Comparison of ENCODE assay signal across 21 cellular contexts in the genomic region with DNA sequence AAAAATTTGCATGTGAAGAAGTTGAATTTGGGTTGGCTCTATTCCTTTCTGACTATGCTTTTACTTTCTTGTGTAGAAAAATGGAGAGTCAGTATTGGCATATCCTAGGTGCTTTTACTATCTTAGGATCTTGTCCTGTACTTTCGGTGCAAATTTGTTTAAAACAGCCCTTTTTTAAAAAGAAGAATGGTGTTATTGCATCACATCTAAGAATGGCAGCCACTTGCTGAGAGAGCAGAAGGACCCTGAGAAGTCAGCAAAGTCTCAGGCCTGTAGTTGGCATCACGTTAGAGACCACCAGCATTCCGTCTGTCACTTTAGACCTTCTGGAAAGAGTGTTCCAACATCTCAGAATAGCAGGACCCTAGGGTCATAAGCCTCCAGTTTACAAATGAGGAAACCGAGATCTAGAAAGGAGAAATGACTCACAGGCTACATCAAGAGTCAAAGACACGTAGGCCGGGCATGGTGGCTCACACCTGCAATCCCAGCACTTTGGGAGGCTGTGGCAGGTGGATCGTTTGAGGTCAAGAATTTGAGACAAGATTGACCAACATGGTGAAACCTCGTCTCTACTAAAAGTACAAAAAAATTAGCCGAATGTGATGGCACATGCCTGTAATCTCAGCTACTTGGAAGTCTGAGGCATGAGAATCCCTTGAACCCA. TPM values are rescaled to one million over a fixed set of nuclear protein-coding genes. Genes with fewer than 3 reads are reported as not detected.
DNase-seq lines count a peak whose midpoint lies in the region; ATAC-seq and TF ChIP-seq lines count a peak whose summit lies in the region.
"Had no signal": no experiment of that assay in that cellular context is flagged by ENCODE, and none has a peak within 500 bp of the region (broad histone marks: within the 10 kb centered on the region; RNA-seq: fewer than 3 reads in every experiment).

No MANE protein-coding gene starts in this region.

- ATAC-seq in GM23338, result no peak
- peak; percentile 32 for ATAC-seq in activated T-helper 17 cell treated with anti-CD3 and anti-CD28 coated beads, Interleukin-2, amount 50 U/mL, for 72 hours (replicated peaks)
- no peak for ATAC-seq in activated CD8-positive, alpha-beta memory T cell treated with anti-CD3 and anti-CD28 coated beads, Interleukin-2, amount 10 ng/mL, durations not matched to agents 7 days and 5 days
- ATAC-seq: K562, Panc1 had no signal

- TF ChIP-seq CTCF in GM23338 (conservative IDR thresholded peaks at IDR 0.05; ENCODE audit: low read depth in 2 of 2) (no peak), mesothelial cell of epicardium (IDR thresholded peaks at IDR 0.05; ENCODE audit: unreplicated experiment) (no peak), type B pancreatic cell (conservative IDR thresholded peaks at IDR 0.05) (no peak), coronary artery (IDR thresholded peaks at IDR 0.05) (no peak)

- no peaks in the 10 kb centered on the region for H3K27me3 ChIP-seq in GM23338 (ENCODE audit: insufficient read depth)
- H3K27me3 ChIP-seq: BLaER1, MG63 had no signal

- H3K9me2 ChIP-seq in GM23338 (ENCODE audit: insufficient read depth), result no peaks in the 10 kb centered on the region
- H3K9me2 ChIP-seq: SK-N-SH had no signal

- no peaks in the 10 kb centered on the region for H3F3A ChIP-seq in GM23338 (replicated peaks; ENCODE audit: low read depth)

- H3K27ac Mint-ChIP-seq in GM23338 (no peak overlapping the region), mesothelial cell of epicardium (peak overlapping the region; percentile 77), type B pancreatic cell (peak overlapping the region; percentile 25)
- H3K27ac Mint-ChIP-seq in activated T-helper 17 cell treated with anti-CD3 and anti-CD28 coated beads, Interleukin-2, amount 50 U/mL, for 72 hours, result no peak overlapping the region
- H3K27ac Mint-ChIP-seq in activated CD8-positive, alpha-beta memory T cell treated with anti-CD3 and anti-CD28 coated beads, Interleukin-2, amount 10 ng/mL, durations not matched to agents 7 days and 5 days, result no peak overlapping the region
- H3K27ac Mint-ChIP-seq: CD4-positive, alpha-beta T cell had no signal

- no peak overlapping the region for H3K4me3 ChIP-seq in GM23338
- no peak overlapping the region for H3K4me3 ChIP-seq in coronary artery
- H3K4me3 ChIP-seq: BLaER1, K562, MG63 had no signal

- H3K36me3 Mint-ChIP-seq in GM23338 (ENCODE audit: low read depth) (peaks cover 50% of the 10 kb centered on the region), mesothelial cell of epicardium (peaks cover 13% of the 10 kb centered on the region), type B pancreatic cell (peaks cover 25% of the 10 kb centered on the region)
- no peaks in the 10 kb centered on the region for H3K36me3 Mint-ChIP-seq in activated T-helper 17 cell treated with anti-CD3 and anti-CD28 coated beads, Interleukin-2, amount 50 U/mL, for 72 hours (ENCODE audit: low read depth)
- H3K36me3 Mint-ChIP-seq in activated CD8-positive, alpha-beta memory T cell treated with anti-CD3 and anti-CD28 coated beads, Interleukin-2, amount 10 ng/mL, durations not matched to agents 7 days and 5 days, result peaks cover 36% of the 10 kb centered on the region

- H2AFZ ChIP-seq in GM23338, result no peak overlapping the region

- H3K4me3 Mint-ChIP-seq in GM23338 (no peak overlapping the region), mesothelial cell of epicardium (no peak overlapping the region), type B pancreatic cell (no peak overlapping the region)
- no peak overlapping the region for H3K4me3 Mint-ChIP-seq in activated T-helper 17 cell treated with anti-CD3 and anti-CD28 coated beads, Interleukin-2, amount 50 U/mL, for 72 hours
- no peak overlapping the region for H3K4me3 Mint-ChIP-seq in activated CD8-positive, alpha-beta memory T cell treated with anti-CD3 and anti-CD28 coated beads, Interleukin-2, amount 10 ng/mL, durations not matched to agents 7 days and 5 days
- H3K4me3 Mint-ChIP-seq: CD4-positive, alpha-beta T cell had no signal

- H3K9me3 Mint-ChIP-seq in GM23338 (peaks cover 2% of the 10 kb centered on the region; the same call in 2 of the 3 replicates), mesothelial cell of epicardium (peaks cover 10% of the 10 kb centered on the region), type B pancreatic cell (no peaks in the 10 kb centered on the region)
- H3K9me3 Mint-ChIP-seq in activated T-helper 17 cell treated with anti-CD3 and anti-CD28 coated beads, Interleukin-2, amount 50 U/mL, for 72 hours, result no peaks in the 10 kb centered on the region
- peaks cover 3% of the 10 kb centered on the region for H3K9me3 Mint-ChIP-seq in activated CD8-positive, alpha-beta memory T cell treated with anti-CD3 and anti-CD28 coated beads, Interleukin-2, amount 10 ng/mL, durations not matched to agents 7 days and 5 days (ENCODE audit: low read depth)
- H3K9me3 Mint-ChIP-seq: CD4-positive, alpha-beta T cell had no signal

- H3K4me2 ChIP-seq in GM23338, result no peak overlapping the region
- H3K4me2 ChIP-seq: SK-N-SH had no signal

- CTCF ChIA-PET in activated CD8-positive, alpha-beta memory T cell treated with anti-CD3 and anti-CD28 coated beads, Interleukin-2, amount 10 ng/mL, durations not matched to agents 7 days and 5 days (lab: Charles Lee), result no interaction called here

- no peaks in the 10 kb centered on the region for H4K20me1 ChIP-seq in GM23338 (replicated peaks; ENCODE audit: insufficient read depth)
- H4K20me1 ChIP-seq: BLaER1 had no signal

- DNase-seq in GM23338 (ENCODE audit: low spot score) (no peak), mesothelial cell of epicardium (ENCODE audit: low spot score in 2 of 2, unreplicated experiment in 2 of 2) (no peak), type B pancreatic cell (ENCODE audit: extremely low spot score, unreplicated experiment) (no peak), coronary artery (ENCODE audit: low spot score) (no peak), SW 1271 (lab: John Stamatoyannopoulos, UW) (no peak)
- no peak for DNase-seq in activated CD8-positive, alpha-beta memory T cell treated with anti-CD3 and anti-CD28 coated beads, Interleukin-2, amount 10 ng/mL, durations not matched to agents 7 days and 5 days
- DNase-seq: CD4-positive, alpha-beta T cell; DMS153; MG63; NCI-H1092; NCI-H1436 treated with DMSO at 0.1 percent for 48 hours; NCI-H2029; NCI-H2227 treated with DMSO at 0.1 percent for 48 hours; NCI-H510A; SIG-M5; SK-N-SH had no signal

- H3K79me2 ChIP-seq in GM23338 (replicated peaks; ENCODE audit: insufficient read depth), result peaks cover 98% of the 10 kb centered on the region

- peaks cover 68% of the 10 kb centered on the region for H3K4me1 Mint-ChIP-seq in GM23338
- H3K4me1 Mint-ChIP-seq in activated T-helper 17 cell treated with anti-CD3 and anti-CD28 coated beads, Interleukin-2, amount 50 U/mL, for 72 hours, result no peaks in the 10 kb centered on the region
- H3K4me1 Mint-ChIP-seq in mesothelial cell of epicardium, result peaks cover 72% of the 10 kb centered on the region
- H3K4me1 Mint-ChIP-seq in type B pancreatic cell (ENCODE audit: unreplicated experiment), result peaks cover 45% of the 10 kb centered on the region
- peaks cover 5% of the 10 kb centered on the region for H3K4me1 Mint-ChIP-seq in activated CD8-positive, alpha-beta memory T cell treated with anti-CD3 and anti-CD28 coated beads, Interleukin-2, amount 10 ng/mL, durations not matched to agents 7 days and 5 days

- H3K27ac ChIP-seq in GM23338 (ENCODE audit: low read depth) (0 out of 2 replicates have a peak overlapping the region, but pooled peaks have one; percentile 27), coronary artery (peak overlapping the region in 1 of 2 donors; percentile 10)
- H3K27ac ChIP-seq: BLaER1 had no signal

- H3K4me1 ChIP-seq in GM23338 (ENCODE audit: insufficient read depth), result peaks cover 40% of the 10 kb centered on the region

- H3K27me3 Mint-ChIP-seq in GM23338 (ENCODE audit: insufficient read depth, low read depth, poor library complexity) (peaks cover 5% of the 10 kb centered on the region), mesothelial cell of epicardium (ENCODE audit: low read depth) (no peaks in the 10 kb centered on the region), type B pancreatic cell (no peaks in the 10 kb centered on the region)
- no peaks in the 10 kb centered on the region for H3K27me3 Mint-ChIP-seq in activated T-helper 17 cell treated with anti-CD3 and anti-CD28 coated beads, Interleukin-2, amount 50 U/mL, for 72 hours
- no peaks in the 10 kb centered on the region for H3K27me3 Mint-ChIP-seq in activated CD8-positive, alpha-beta memory T cell treated with anti-CD3 and anti-CD28 coated beads, Interleukin-2, amount 10 ng/mL, durations not matched to agents 7 days and 5 days
- H3K27me3 Mint-ChIP-seq: CD4-positive, alpha-beta T cell had no signal

- H3K36me3 ChIP-seq in GM23338 (ENCODE audit: insufficient read depth), result no peaks in the 10 kb centered on the region
- H3K36me3 ChIP-seq: BLaER1 had no signal

TF ChIP-seq in GM23338, 12 proteins besides CTCF, POLR2A, EP300 and RAD21:
- TF ChIP-seq CREB1 (CRISPR knock-in tag; IDR thresholded peaks at IDR 0.05; ENCODE audit: low read depth), result no peak
- TF ChIP-seq POLR2AphosphoS5 (IDR thresholded peaks at IDR 0.05; ENCODE audit: low read depth), result no peak

RNA-seq across cellular contexts. Expression of a gene that starts 42.5 kb away (rescaled TPM):
- total RNA-seq in GM23338 (2014; rRNA removed; shearing (Covaris generic)), result 118 and 146 TPM in 2 replicates
- 154 and 263 TPM in 2 replicates for polyA plus RNA-seq in GM23338 (2016; fragmentation: Nextera tagmentation; extraction: Ambion mirVana)
- 10 to 100 TPM in 1 of 2 donors, 1 to 10 TPM in 1; 9.7 to 54.4 TPM for total RNA-seq in activated T-helper 17 cell treated with anti-CD3 and anti-CD28 coated beads, Interleukin-2, amount 50 U/mL, for 72 hours
- 78.6 to 84.8 TPM (median 83.7 TPM) in 3 replicates for total RNA-seq in mesothelial cell of epicardium
- total RNA-seq in type B pancreatic cell (ENCODE audit: low replicate concordance), result 97.8 and 114 TPM in 2 replicates
- 10 to 100 TPM; 62.9 to 89.7 TPM for total RNA-seq in activated CD8-positive, alpha-beta memory T cell treated with anti-CD3 and anti-CD28 coated beads, Interleukin-2, amount 10 ng/mL, durations not matched to agents 7 days and 5 days
- total RNA-seq: G401 had no signal

Comparison
In these comparisons a context has a peak if more than half of its experiments do, and no peak if none do; other contexts are left out.
1. H3K27ac Mint-ChIP-seq: peak in mesothelial cell of epicardium (single experiment) and type B pancreatic cell (single experiment); none in GM23338 (single experiment), activated T-helper 17 cell treated with anti-CD3 and anti-CD28 coated beads, Interleukin-2, amount 50 U/mL, for 72 hours (single experiment) and activated CD8-positive, alpha-beta memory T cell treated with anti-CD3 and anti-CD28 coated beads, Interleukin-2, amount 10 ng/mL, durations not matched to agents 7 days and 5 days (single experiment).